In genomic region chr9:124008307-124008854, GRCh38 we compare ENCODE assay signal across 1 cellular context.
A peak's percentile ranks its signal among the peaks of the same experiment; 100 is the strongest.
TF ChIP-seq lines count a peak whose summit lies in the region.

No MANE protein-coding gene starts in this region.

TF ChIP-seq in HEK293, 187 proteins besides CTCF, POLR2A, EP300 and RAD21 (continued from another document):
- peak; percentile 62; the same call in 1 of the 2 replicates for TF ChIP-seq ZSCAN30 (tag by site-specific recombination; IDR thresholded peaks at IDR 0.05)
- TF ChIP-seq, protein P1, sequence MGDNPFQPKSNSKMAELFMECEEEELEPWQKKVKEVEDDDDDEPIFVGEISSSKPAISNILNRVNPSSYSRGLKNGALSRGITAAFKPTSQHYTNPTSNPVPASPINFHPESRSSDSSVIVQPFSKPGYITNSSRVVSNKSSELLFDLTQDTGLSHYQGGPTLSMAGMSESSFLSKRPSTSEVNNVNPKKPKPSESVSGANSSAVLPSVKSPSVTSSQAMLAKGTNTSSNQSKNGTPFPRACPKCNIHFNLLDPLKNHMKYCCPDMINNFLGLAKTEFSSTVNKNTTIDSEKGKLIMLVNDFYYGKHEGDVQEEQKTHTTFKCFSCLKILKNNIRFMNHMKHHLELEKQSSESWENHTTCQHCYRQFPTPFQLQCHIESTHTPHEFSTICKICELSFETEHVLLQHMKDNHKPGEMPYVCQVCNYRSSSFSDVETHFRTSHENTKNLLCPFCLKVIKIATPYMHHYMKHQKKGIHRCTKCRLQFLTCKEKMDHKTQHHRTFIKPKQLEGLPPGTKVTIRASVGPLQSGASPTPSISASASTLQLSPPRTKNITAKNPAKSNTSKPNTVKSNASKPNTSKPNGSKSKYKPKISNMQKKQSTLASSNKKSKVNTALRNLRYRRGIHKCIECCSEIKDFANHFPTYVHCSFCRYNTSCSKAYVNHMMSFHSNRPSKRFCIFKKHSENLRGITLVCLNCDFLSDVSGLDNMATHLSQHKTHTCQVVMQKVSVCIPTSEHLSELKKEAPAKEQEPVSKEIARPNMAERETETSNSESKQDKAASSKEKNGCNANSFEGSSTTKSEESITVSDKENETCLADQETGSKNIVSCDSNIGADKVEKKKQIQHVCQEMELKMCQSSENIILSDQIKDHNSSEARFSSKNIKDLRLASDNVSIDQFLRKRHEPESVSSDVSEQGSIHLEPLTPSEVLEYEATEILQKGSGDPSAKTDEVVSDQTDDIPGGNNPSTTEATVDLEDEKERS (tag by site-specific recombination; IDR thresholded peaks at IDR 0.05), result no peak
- TF ChIP-seq ZNF354C (tag by site-specific recombination; IDR thresholded peaks at IDR 0.05; ENCODE audit: borderline replicate concordance, low read depth), result no peak
- 0 out of 2 replicates have a peak, but pooled peaks have one; percentile 46 for TF ChIP-seq ZNF335 (tag by site-specific recombination; conservative IDR thresholded peaks at IDR 0.05)
- no peak for TF ChIP-seq ZNF610 (tag by site-specific recombination; IDR thresholded peaks at IDR 0.05; ENCODE audit: borderline replicate concordance)
- TF ChIP-seq, protein P2, sequence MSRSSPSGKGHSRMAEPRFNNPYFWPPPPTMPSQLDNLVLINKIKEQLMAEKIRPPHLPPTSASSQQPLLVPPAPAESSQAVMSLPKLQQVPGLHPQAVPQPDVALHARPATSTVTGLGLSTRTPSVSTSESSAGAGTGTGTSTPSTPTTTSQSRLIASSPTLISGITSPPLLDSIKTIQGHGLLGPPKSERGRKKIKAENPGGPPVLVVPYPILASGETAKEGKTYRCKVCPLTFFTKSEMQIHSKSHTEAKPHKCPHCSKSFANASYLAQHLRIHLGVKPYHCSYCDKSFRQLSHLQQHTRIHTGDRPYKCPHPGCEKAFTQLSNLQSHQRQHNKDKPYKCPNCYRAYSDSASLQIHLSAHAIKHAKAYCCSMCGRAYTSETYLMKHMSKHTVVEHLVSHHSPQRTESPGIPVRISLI (tag by site-specific recombination; IDR thresholded peaks at IDR 0.05), result no peak
- TF ChIP-seq, protein P3, sequence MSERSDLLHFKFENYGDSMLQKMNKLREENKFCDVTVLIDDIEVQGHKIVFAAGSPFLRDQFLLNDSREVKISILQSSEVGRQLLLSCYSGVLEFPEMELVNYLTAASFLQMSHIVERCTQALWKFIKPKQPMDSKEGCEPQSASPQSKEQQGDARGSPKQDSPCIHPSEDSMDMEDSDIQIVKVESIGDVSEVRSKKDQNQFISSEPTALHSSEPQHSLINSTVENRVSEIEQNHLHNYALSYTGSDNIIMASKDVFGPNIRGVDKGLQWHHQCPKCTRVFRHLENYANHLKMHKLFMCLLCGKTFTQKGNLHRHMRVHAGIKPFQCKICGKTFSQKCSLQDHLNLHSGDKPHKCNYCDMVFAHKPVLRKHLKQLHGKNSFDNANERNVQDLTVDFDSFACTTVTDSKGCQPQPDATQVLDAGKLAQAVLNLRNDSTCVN (tag by site-specific recombination; optimal IDR thresholded peaks at IDR 0.05), result peak; percentile 48
- TF ChIP-seq, protein P4, sequence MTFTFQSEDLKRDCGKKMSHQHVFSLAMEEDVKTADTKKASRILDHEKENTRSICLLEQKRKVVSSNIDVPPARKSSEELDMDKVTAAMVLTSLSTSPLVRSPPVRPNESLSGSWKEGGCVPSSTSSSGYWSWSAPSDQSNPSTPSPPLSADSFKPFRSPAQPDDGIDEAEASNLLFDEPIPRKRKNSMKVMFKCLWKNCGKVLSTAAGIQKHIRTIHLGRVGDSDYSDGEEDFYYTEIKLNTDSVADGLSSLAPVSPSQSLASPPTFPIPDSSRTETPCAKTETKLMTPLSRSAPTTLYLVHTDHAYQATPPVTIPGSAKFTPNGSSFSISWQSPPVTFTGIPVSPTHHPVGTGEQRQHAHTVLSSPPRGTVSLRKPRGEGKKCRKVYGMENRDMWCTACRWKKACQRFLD (tag by site-specific recombination; IDR thresholded peaks at IDR 0.05), result no peak
- TF ChIP-seq ZNF791 (tag by site-specific recombination; IDR thresholded peaks at IDR 0.05), result no peak
- TF ChIP-seq, protein P5, sequence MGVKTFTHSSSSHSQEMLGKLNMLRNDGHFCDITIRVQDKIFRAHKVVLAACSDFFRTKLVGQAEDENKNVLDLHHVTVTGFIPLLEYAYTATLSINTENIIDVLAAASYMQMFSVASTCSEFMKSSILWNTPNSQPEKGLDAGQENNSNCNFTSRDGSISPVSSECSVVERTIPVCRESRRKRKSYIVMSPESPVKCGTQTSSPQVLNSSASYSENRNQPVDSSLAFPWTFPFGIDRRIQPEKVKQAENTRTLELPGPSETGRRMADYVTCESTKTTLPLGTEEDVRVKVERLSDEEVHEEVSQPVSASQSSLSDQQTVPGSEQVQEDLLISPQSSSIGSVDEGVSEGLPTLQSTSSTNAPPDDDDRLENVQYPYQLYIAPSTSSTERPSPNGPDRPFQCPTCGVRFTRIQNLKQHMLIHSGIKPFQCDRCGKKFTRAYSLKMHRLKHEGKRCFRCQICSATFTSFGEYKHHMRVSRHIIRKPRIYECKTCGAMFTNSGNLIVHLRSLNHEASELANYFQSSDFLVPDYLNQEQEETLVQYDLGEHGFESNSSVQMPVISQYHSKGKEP (tag by site-specific recombination; IDR thresholded peaks at IDR 0.05), result no peak; the same call in 1 of the 2 replicates
- no peak for TF ChIP-seq ZBTB1 (tag by site-specific recombination; IDR thresholded peaks at IDR 0.05)
- TF ChIP-seq ZNF626 (tag by site-specific recombination; IDR thresholded peaks at IDR 0.05), result no peak
- peak; percentile 97 for TF ChIP-seq MEIS1 (CRISPR knock-in tag; IDR thresholded peaks at IDR 0.05; ENCODE audit: borderline replicate concordance)
- TF ChIP-seq FEZF1 (tag by site-specific recombination; IDR thresholded peaks at IDR 0.05), result no peak
- peak; percentile 51; the same call in 1 of the 2 replicates for TF ChIP-seq TCF7L2 (IDR thresholded peaks at IDR 0.05; ENCODE audit: borderline replicate concordance, low read depth, low read length)
- TF ChIP-seq ZNF341 (tag by site-specific recombination; IDR thresholded peaks at IDR 0.05; ENCODE audit: low read depth), result peak; percentile 35
- TF ChIP-seq KLF8 (tag by site-specific recombination; IDR thresholded peaks at IDR 0.05), result no peak
- peak; percentile 58; the same call in 1 of the 2 replicates for TF ChIP-seq ZNF10 (tag by site-specific recombination; IDR thresholded peaks at IDR 0.05)
- TF ChIP-seq GLIS2 (tag by site-specific recombination; IDR thresholded peaks at IDR 0.05), result 0 out of 2 replicates have a peak, but pooled peaks have one; percentile 20
- no peak for TF ChIP-seq PRDM4 (tag by site-specific recombination; IDR thresholded peaks at IDR 0.05)
- TF ChIP-seq ZNF394 (tag by site-specific recombination; IDR thresholded peaks at IDR 0.05; ENCODE audit: borderline replicate concordance), result no peak
- TF ChIP-seq KLF10 (tag by site-specific recombination; IDR thresholded peaks at IDR 0.05), result peak; percentile 27; the same call in 1 of the 2 replicates
- no peak; the same call in 1 of the 2 replicates for TF ChIP-seq ZNF146 (tag by site-specific recombination; IDR thresholded peaks at IDR 0.05)
- peak; percentile 58; the same call in 1 of the 2 replicates for TF ChIP-seq ZNF629 (tag by site-specific recombination; IDR thresholded peaks at IDR 0.05)
